ENCODE assay signal across 8 cellular contexts in the genomic region with DNA sequence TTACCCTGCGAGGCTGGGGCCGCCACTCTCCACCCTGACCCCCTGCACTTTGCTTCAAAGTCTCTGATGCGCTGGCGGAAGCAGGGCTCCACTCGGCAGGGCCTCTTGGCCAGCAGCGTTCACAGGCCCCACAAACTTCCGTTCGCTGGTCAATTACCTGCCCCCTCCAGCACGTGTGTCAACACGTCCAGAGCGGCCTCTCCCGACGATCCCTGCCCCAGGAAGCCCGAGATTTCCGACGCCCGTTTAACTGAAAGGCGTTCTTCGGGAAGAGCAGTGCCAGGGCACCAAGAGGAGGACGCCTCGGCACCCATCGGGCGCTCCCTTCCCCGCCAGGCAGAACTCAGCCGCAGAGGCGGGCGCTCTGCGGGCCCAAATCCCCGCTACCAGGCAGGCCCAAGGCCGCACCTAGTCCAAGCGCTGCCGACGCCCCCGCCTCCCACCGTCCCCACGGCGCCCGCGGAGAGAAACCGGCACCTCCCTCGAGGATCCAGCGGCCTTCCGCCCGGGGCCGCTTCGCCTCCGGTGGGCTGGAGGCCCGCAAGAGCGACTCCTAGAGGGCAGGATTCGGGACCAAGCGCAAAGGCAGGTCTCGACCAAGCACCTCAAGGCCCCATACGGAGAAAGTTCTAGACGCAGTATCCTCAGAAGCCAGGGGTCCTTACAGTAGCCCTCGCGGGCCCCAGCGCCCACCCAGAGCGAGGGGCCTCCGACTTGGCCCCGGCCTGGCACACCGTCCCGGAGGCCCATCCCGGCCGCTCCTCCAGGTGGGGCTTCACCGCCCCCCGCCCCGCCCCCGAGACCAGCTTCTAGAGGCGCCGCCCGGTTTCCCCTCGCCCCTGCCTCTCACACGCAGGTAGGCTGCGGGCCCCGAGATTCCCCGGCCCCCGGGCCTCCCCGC. TPM values are rescaled to one million over a fixed set of nuclear protein-coding genes. Genes with fewer than 3 reads are reported as not detected.
DNase-seq lines count a peak whose midpoint lies in the region; ATAC-seq and TF ChIP-seq lines count a peak whose summit lies in the region.

No MANE protein-coding gene starts in this region.

- in situ Hi-C loops in GM23248 (cut with MboI) = no loop called here

- H3K4me2 ChIP-seq in GM23248 (ENCODE audit: unreplicated experiment) (peak overlapping the region; percentile 73), KMS-11 (peak overlapping the region; percentile 78)

- H3K4me3 ChIP-seq in GM23248 (peak overlapping the region; percentile 77), KMS-11 (IDR thresholded peaks at IDR 0.05; ENCODE audit: insufficient read depth, low read depth, low read length) (no peak overlapping the region), coronary artery (peak overlapping the region; percentile 86), lung (peak overlapping the region; percentile 57)

- no peaks in the 10 kb centered on the region for H3K9me2 ChIP-seq in GM23248 (ENCODE audit: insufficient read depth)

- H3K27ac ChIP-seq in GM23248 = peak overlapping the region; percentile 89
- peak overlapping the region; percentile 50 for H3K27ac ChIP-seq in KMS-11
- peak overlapping the region; percentile 80 to 95 for H3K27ac ChIP-seq in coronary artery
- H3K27ac ChIP-seq in lung (ENCODE audit: low read depth in 1 of 2, low read length in 1 of 2) = peak overlapping the region; percentile 89 to 92

- H3K9me3 ChIP-seq in GM23248 (ENCODE audit: low read depth) (no peaks in the 10 kb centered on the region), lung (ENCODE audit: control insufficient read depth in 2 of 2, insufficient read depth in 1 of 2, low read length in 1 of 2) (peaks cover 0 to 15% of the 10 kb centered on the region in 2 donors)

- peaks cover 18% of the 10 kb centered on the region; the same call in 1 of the 2 replicates for H3K4me1 ChIP-seq in GM23248 (ENCODE audit: insufficient read depth)
- H3K4me1 ChIP-seq in KMS-11 (ENCODE audit: low read depth, poor library complexity, severe bottlenecking) = peaks cover 35% of the 10 kb centered on the region
- peaks cover 9 to 15% of the 10 kb centered on the region in 2 donors for H3K4me1 ChIP-seq in lung (ENCODE audit: control insufficient read depth in 2 of 2, insufficient read depth in 2 of 2, low read length in 2 of 2)

- peak overlapping the region; percentile 44; the same call in 1 of the 2 replicates for H2AFZ ChIP-seq in GM23248
- peak overlapping the region; percentile 34; the same call in 1 of the 2 replicates for H2AFZ ChIP-seq in KMS-11 (ENCODE audit: low read depth)

- H3K36me3 ChIP-seq in GM23248 (ENCODE audit: low read depth) (no peaks in the 10 kb centered on the region; the same call in 1 of the 2 replicates), KMS-11 (ENCODE audit: insufficient read depth) (no peaks in the 10 kb centered on the region), lung (ENCODE audit: control insufficient read depth in 2 of 2, insufficient read depth in 2 of 2, low read length in 2 of 2) (peaks cover 8 to 9% of the 10 kb centered on the region in 2 donors)

- H3K27me3 ChIP-seq in GM23248 (replicated peaks; ENCODE audit: insufficient read depth) = no peaks in the 10 kb centered on the region
- H3K27me3 ChIP-seq in KMS-11 (ENCODE audit: insufficient read depth, low read depth) = no peaks in the 10 kb centered on the region
- no peaks in the 10 kb centered on the region for H3K27me3 ChIP-seq in lung (ENCODE audit: control insufficient read depth, insufficient read depth)

- ATAC-seq in lung (ENCODE audit: insufficient read depth, low FRiP score) = no peak

- no peaks in the 10 kb centered on the region for H4K20me1 ChIP-seq in GM23248 (ENCODE audit: insufficient read depth)
- no peaks in the 10 kb centered on the region for H4K20me1 ChIP-seq in KMS-11 (ENCODE audit: insufficient read depth)

- peaks cover 5% of the 10 kb centered on the region; the same call in 1 of the 2 replicates for H3F3A ChIP-seq in GM23248 (ENCODE audit: insufficient read depth)

- H3K9ac ChIP-seq in GM23248 (peak overlapping the region; percentile 95), KMS-11 (peak overlapping the region; percentile 47; the same call in 1 of the 2 replicates)

- peaks cover 58% of the 10 kb centered on the region for H3K79me2 ChIP-seq in GM23248 (ENCODE audit: insufficient read depth)
- H3K79me2 ChIP-seq in KMS-11 (ENCODE audit: insufficient read depth, low read depth) = peaks cover 19% of the 10 kb centered on the region

- peak; percentile 59 for DNase-seq in GM10266 (ENCODE audit: extremely low spot score)
- peak; percentile 66 for DNase-seq in GM23248
- peak; percentile 41 for DNase-seq in T-helper 9 cell
- no peak for DNase-seq in coronary artery (ENCODE audit: low spot score)
- DNase-seq in lung (ENCODE audit: low spot score) = peak; percentile 41
- DNase-seq in stimulated activated naive CD4-positive, alpha-beta T cell (lab: John Stamatoyannopoulos, UW) = peak; percentile 33 to 89 (median 78)
- DNase-seq in pons (ENCODE audit: low spot score) = no peak

- 0% methylated on average over 20 to 23 of the region's 78 CpGs for WGBS in GM23248 (ENCODE audit: low coverage in 1 of 2, low lambda C conversion rate in 2 of 2, missing lambda C conversion rate in 2 of 2), 2 experiments
- 1 to 29% methylated on average over 43 to 78 of the region's 78 CpGs for WGBS in lung, 2 donors

- peak; percentile 54 for TF ChIP-seq CTCF in GM10266 (IDR thresholded peaks at IDR 0.05; ENCODE audit: control insufficient read depth, insufficient read depth, low read depth, missing control alignments)
- peak; percentile 43 for TF ChIP-seq CTCF in KMS-11 (conservative IDR thresholded peaks at IDR 0.05; ENCODE audit: low read depth, low read length)
- TF ChIP-seq CTCF in coronary artery (IDR thresholded peaks at IDR 0.05) = no peak
- TF ChIP-seq CTCF in lung (IDR thresholded peaks at IDR 0.05; ENCODE audit: control extremely low read depth, extremely low read depth) = no peak

RNA-seq across cellular contexts. Expression of a gene that starts 0.6 kb away (rescaled TPM):
- total RNA-seq in GM23248 (2014; rRNA removed; shearing (Covaris generic)) = 180 and 187 TPM in 2 replicates
- 317 and 326 TPM in 2 replicates for polyA plus RNA-seq in GM23248 (2016; fragmentation: Nextera tagmentation; extraction: Ambion mirVana)
- 100 to 1,000 TPM in 1 of 2 donors, 10 to 100 TPM in 1; 76.8 to 233 TPM for total RNA-seq in lung
- polyA plus RNA-seq in lung = 100 to 1,000 TPM; 180 to 283 TPM

RNA-seq across cellular contexts. Expression of a gene that starts 1.1 kb away (rescaled TPM):
- 24.4 and 24.9 TPM in 2 replicates for total RNA-seq in GM23248 (2014; rRNA removed; shearing (Covaris generic))
- 9.5 and 9.8 TPM in 2 replicates for polyA plus RNA-seq in GM23248 (2016; fragmentation: Nextera tagmentation; extraction: Ambion mirVana)
- 10 to 100 TPM in 1 of 2 donors, 1 to 10 TPM in 1; 5.7 to 19.7 TPM for total RNA-seq in lung
- polyA plus RNA-seq in lung = 10 to 100 TPM in 1 of 2 donors, 1 to 10 TPM in 1; 7.9 to 12.7 TPM

RNA-seq across cellular contexts. Expression of a gene that starts 35.9 kb away (rescaled TPM):
- 11.7 and 12.5 TPM in 2 replicates for total RNA-seq in GM23248 (2014; rRNA removed; shearing (Covaris generic))
- polyA plus RNA-seq in GM23248 (2016; fragmentation: Nextera tagmentation; extraction: Ambion mirVana) = 1.8 and 1.9 TPM in 2 replicates
- total RNA-seq in lung = 10 to 100 TPM in 1 of 2 donors, 1 to 10 TPM in 1; 9.6 to 21.5 TPM
- 10 to 100 TPM in 1 of 2 donors, 1 to 10 TPM in 1; 5.3 to 10.2 TPM for polyA plus RNA-seq in lung

RNA-seq across cellular contexts. Expression of a gene that starts 40.4 kb away (rescaled TPM):
- total RNA-seq in GM23248 (2014; rRNA removed; shearing (Covaris generic)) = 12.5 and 13.5 TPM in 2 replicates
- polyA plus RNA-seq in GM23248 (2016; fragmentation: Nextera tagmentation; extraction: Ambion mirVana) (7.1 and 8.8 TPM in 2 replicates), lung (1 to 10 TPM; 1.2 to 1.7 TPM)
- 1 to 10 TPM; 1.0 to 2.6 TPM for total RNA-seq in lung

RNA-seq across cellular contexts. Expression of a gene that starts 50.0 kb away (rescaled TPM):
- total RNA-seq in GM23248 (2014; rRNA removed; shearing (Covaris generic)) = not detected in 2 replicates
- polyA plus RNA-seq in GM23248 (2016; fragmentation: Nextera tagmentation; extraction: Ambion mirVana) = not detected in 2 replicates
- total RNA-seq in lung = under 1 TPM; 0.67 to 0.77 TPM
- polyA plus RNA-seq in lung = under 1 TPM; 0.44 to 0.67 TPM

Comparison
In these comparisons a context has a peak if more than half of its experiments do, and no peak if none do; other contexts are left out.
1. DNase-seq: peak in GM10266 (single experiment), GM23248 (single experiment), T-helper 9 cell (single experiment), lung (single experiment) and stimulated activated naive CD4-positive, alpha-beta T cell (6 of 6); none in coronary artery (single experiment) and pons (single experiment).
2. CTCF ChIP-seq: peak in GM10266 (single experiment) and KMS-11 (single experiment); none in coronary artery (single experiment) and lung (single experiment).
3. Peak in every context shown above with its lines, with median percentiles within 50 percentile points of each other: H3K27ac ChIP-seq.